Comparison of ENCODE assay signal across 27 cellular contexts in genomic region chr17:72397687-72398086, GRCh38.
DNase-seq lines count a peak whose midpoint lies in the region; ATAC-seq and TF ChIP-seq lines count a peak whose summit lies in the region.
"Had no signal": no experiment of that assay in that cellular context is flagged by ENCODE, and none has a peak within 500 bp of the region (broad histone marks: within the 10 kb centered on the region; RNA-seq: fewer than 3 reads in every experiment).

No MANE protein-coding gene starts in this region.

- H3K36me3 Mint-ChIP-seq in Calu3 (ENCODE audit: insufficient read depth, unreplicated experiment): peaks cover 76% of the 10 kb centered on the region
- H3K36me3 Mint-ChIP-seq: activated CD8-positive, alpha-beta memory T cell treated with anti-CD3 and anti-CD28 coated beads, Interleukin-2, amount 10 ng/mL, durations not matched to agents 7 days and 5 days; activated naive CD4-positive, alpha-beta T cell treated with anti-CD3 and anti-CD28 coated beads, Interleukin-2, amount 50 U/mL, for 24 hours; CD4-positive, alpha-beta memory T cell; memory B cell had no signal

- no peaks in the 10 kb centered on the region for H3K9me2 ChIP-seq in OCI-LY7 (ENCODE audit: insufficient read depth, low read length)

- H3K4me3 Mint-ChIP-seq in Calu3 (ENCODE audit: low read depth, unreplicated experiment): peak overlapping the region; percentile 14
- H3K4me3 Mint-ChIP-seq: activated CD4-positive, alpha-beta T cell treated with anti-CD3 and anti-CD28 coated beads, Interleukin-2, amount 10 ng/mL, durations not matched to agents 7 days and 5 days; activated CD8-positive, alpha-beta memory T cell treated with anti-CD3 and anti-CD28 coated beads, Interleukin-2, amount 10 ng/mL, durations not matched to agents 7 days and 5 days; activated naive CD4-positive, alpha-beta T cell treated with anti-CD3 and anti-CD28 coated beads, Interleukin-2, amount 50 U/mL, for 24 hours; activated T-cell treated with anti-CD3 and anti-CD28 coated beads, Interleukin-2, amount 50 U/mL, for 72 hours; CD4-positive, alpha-beta memory T cell; dendritic cell treated with granulocyte-macrophage colony-stimulating factor and Interleukin-4, amounts not matched to agents 40 ng/mL and 50 ng/mL, for 4 days; memory B cell had no signal

- CTCF ChIA-PET in Calu3 (lab: Charles Lee): no interaction called here
- CTCF ChIA-PET in OCI-LY7 (lab: Charles Lee; ENCODE audit: unreplicated experiment): no interaction called here

- peaks cover 62% of the 10 kb centered on the region for H3K4me1 Mint-ChIP-seq in Calu3 (ENCODE audit: low read depth, unreplicated experiment)
- H3K4me1 Mint-ChIP-seq: activated CD4-positive, alpha-beta T cell treated with anti-CD3 and anti-CD28 coated beads, Interleukin-2, amount 10 ng/mL, durations not matched to agents 7 days and 5 days; activated CD8-positive, alpha-beta memory T cell treated with anti-CD3 and anti-CD28 coated beads, Interleukin-2, amount 10 ng/mL, durations not matched to agents 7 days and 5 days; activated naive CD4-positive, alpha-beta T cell treated with anti-CD3 and anti-CD28 coated beads, Interleukin-2, amount 50 U/mL, for 24 hours; CD4-positive, alpha-beta memory T cell; memory B cell had no signal

- no peak overlapping the region for H2BK15ac ChIP-seq in mesenchymal stem cell (ENCODE audit: low read depth, poor library complexity, severe bottlenecking)

- H3K27ac Mint-ChIP-seq in Calu3 (ENCODE audit: unreplicated experiment): peak overlapping the region; percentile 85
- H3K27ac Mint-ChIP-seq: activated CD4-positive, alpha-beta T cell treated with anti-CD3 and anti-CD28 coated beads, Interleukin-2, amount 10 ng/mL, durations not matched to agents 7 days and 5 days; activated CD8-positive, alpha-beta memory T cell treated with anti-CD3 and anti-CD28 coated beads, Interleukin-2, amount 10 ng/mL, durations not matched to agents 7 days and 5 days; activated naive CD4-positive, alpha-beta T cell treated with anti-CD3 and anti-CD28 coated beads, Interleukin-2, amount 50 U/mL, for 24 hours; activated T-cell treated with anti-CD3 and anti-CD28 coated beads, Interleukin-2, amount 50 U/mL, for 72 hours; CD4-positive, alpha-beta memory T cell; dendritic cell treated with granulocyte-macrophage colony-stimulating factor and Interleukin-4, amounts not matched to agents 40 ng/mL and 50 ng/mL, for 4 days; memory B cell had no signal

- H3K14ac ChIP-seq in mesenchymal stem cell (ENCODE audit: low read length in 2 of 2): no peak overlapping the region

- no peak for TF ChIP-seq CTCF in Calu3 (IDR thresholded peaks at IDR 0.05; ENCODE audit: unreplicated experiment)
- no peak for TF ChIP-seq CTCF in astrocyte of the spinal cord (IDR thresholded peaks at IDR 0.05; ENCODE audit: low read depth, low read length)
- TF ChIP-seq CTCF in OCI-LY7 (conservative IDR thresholded peaks at IDR 0.05; ENCODE audit: low read length): no peak

- intact Hi-C loops in Calu3 (cut with micrococcal nuclease; ENCODE audit: unreplicated experiment) (no loop called here), OCI-LY7 (cut with micrococcal nuclease; ENCODE audit: unreplicated experiment) (no loop called here)

- no peak overlapping the region for H3K4me3 ChIP-seq in astrocyte of the spinal cord (ENCODE audit: low read depth, low read length)
- no peak overlapping the region for H3K4me3 ChIP-seq in mesenchymal stem cell (ENCODE audit: insufficient read depth in 1 of 2, low read depth in 1 of 2, low read length in 2 of 2)
- no peak overlapping the region for H3K4me3 ChIP-seq in OCI-LY7 (ENCODE audit: low read depth, low read length, poor library complexity, severe bottlenecking)
- H3K4me3 ChIP-seq: heart left ventricle, psoas muscle, tibial nerve had no signal

- H3K4me2 ChIP-seq in mesenchymal stem cell (ENCODE audit: low read length, poor library complexity, severe bottlenecking) (no peak overlapping the region), OCI-LY7 (ENCODE audit: low read length) (no peak overlapping the region)

- H3K79me2 ChIP-seq in OCI-LY7 (ENCODE audit: insufficient read depth, low read depth, low read length): no peaks in the 10 kb centered on the region

- no peaks in the 10 kb centered on the region for H4K20me1 ChIP-seq in OCI-LY7 (ENCODE audit: insufficient read depth, low read length)

- no peak overlapping the region for H3K9ac ChIP-seq in mesenchymal stem cell (ENCODE audit: low read length)

- no peak for ATAC-seq in HG03442 (IDR thresholded peaks at IDR 0.05; ENCODE audit: unreplicated experiment)
- ATAC-seq in GM18907 (IDR thresholded peaks at IDR 0.05; ENCODE audit: unreplicated experiment): no peak
- ATAC-seq: activated CD8-positive, alpha-beta memory T cell treated with anti-CD3 and anti-CD28 coated beads, Interleukin-2, amount 10 ng/mL, durations not matched to agents 7 days and 5 days; activated T-cell treated with anti-CD3 and anti-CD28 coated beads, Interleukin-2, amount 50 U/mL, for 72 hours; heart left ventricle; left cardiac atrium; psoas muscle had no signal

- H3K36me3 ChIP-seq in mesenchymal stem cell (ENCODE audit: control insufficient read depth in 1 of 2, insufficient read depth in 2 of 2, low read depth in 1 of 2, low read length in 2 of 2) (peaks cover 0 to 16% of the 10 kb centered on the region in 2 experiments), OCI-LY7 (ENCODE audit: insufficient read depth, low read length) (no peaks in the 10 kb centered on the region)
- H3K36me3 ChIP-seq: heart left ventricle, neutrophil had no signal

- H3K9me3 ChIP-seq in mesenchymal stem cell (ENCODE audit: control insufficient read depth, low read length): no peaks in the 10 kb centered on the region
- no peaks in the 10 kb centered on the region for H3K9me3 ChIP-seq in OCI-LY7 (ENCODE audit: low read length)
- H3K9me3 ChIP-seq: heart left ventricle, neutrophil, psoas muscle, tibial nerve had no signal

- no peak for DNase-seq in Calu3
- peak; percentile 59 for DNase-seq in HT1080 (ENCODE audit: low read depth)
- DNase-seq in astrocyte of the spinal cord (ENCODE audit: low read depth, low spot score): peak; percentile 43
- DNase-seq in mesenchymal stem cell: no peak
- no peak for DNase-seq in OCI-LY7 (ENCODE audit: low spot score)
- DNase-seq in DMS79 treated with DMSO at 0.1 percent for 48 hours (lab: John Stamatoyannopoulos, UW): no peak
- DNase-seq: activated CD4-positive, alpha-beta T cell treated with anti-CD3 and anti-CD28 coated beads, Interleukin-2, amount 10 ng/mL, durations not matched to agents 7 days and 5 days; activated CD8-positive, alpha-beta memory T cell treated with anti-CD3 and anti-CD28 coated beads, Interleukin-2, amount 10 ng/mL, durations not matched to agents 7 days and 5 days; activated T-cell treated with anti-CD3 and anti-CD28 coated beads, Interleukin-2, amount 50 U/mL, for 72 hours; aorta; CD4-positive, alpha-beta memory T cell; central memory CD4-positive, alpha-beta T cell; heart left ventricle; Karpas-422; left cardiac atrium; NCI-H1105; NCI-H1930; NCI-H69; psoas muscle; stimulated activated CD8-positive, alpha-beta memory T cell treated with anti-CD3 and anti-CD28 coated beads, Interleukin-4, amount 100 ng/mL, for 48 hours had no signal

- POLR2A ChIA-PET in OCI-LY7 (lab: Charles Lee): no interaction called here

- in situ Hi-C loops in astrocyte of the spinal cord (cut with HindIII; ENCODE audit: low sequenced_read_pairs): no loop called here

- no CpG with 5 or more reads among the region's 3 CpGs for WGBS in mesenchymal stem cell

- H3K4ac ChIP-seq in mesenchymal stem cell (ENCODE audit: low read depth in 1 of 2, low read length in 2 of 2): no peak overlapping the region

- H3K27me3 Mint-ChIP-seq in Calu3 (ENCODE audit: unreplicated experiment): no peaks in the 10 kb centered on the region
- H3K27me3 Mint-ChIP-seq: activated CD4-positive, alpha-beta T cell treated with anti-CD3 and anti-CD28 coated beads, Interleukin-2, amount 10 ng/mL, durations not matched to agents 7 days and 5 days; activated CD8-positive, alpha-beta memory T cell treated with anti-CD3 and anti-CD28 coated beads, Interleukin-2, amount 10 ng/mL, durations not matched to agents 7 days and 5 days; CD4-positive, alpha-beta memory T cell; dendritic cell treated with granulocyte-macrophage colony-stimulating factor and Interleukin-4, amounts not matched to agents 40 ng/mL and 50 ng/mL, for 4 days had no signal

- no peaks in the 10 kb centered on the region for H3K27me3 ChIP-seq in mesenchymal stem cell (ENCODE audit: control insufficient read depth in 1 of 2, insufficient read depth in 1 of 2, low read length in 2 of 2)
- H3K27me3 ChIP-seq: heart left ventricle, neutrophil, tibial nerve had no signal

- H3K4me1 ChIP-seq in mesenchymal stem cell (ENCODE audit: control insufficient read depth, insufficient read depth, low read depth, low read length) (peaks cover 19% of the 10 kb centered on the region), OCI-LY7 (ENCODE audit: insufficient read depth, low read length, poor library complexity, severe bottlenecking) (no peaks in the 10 kb centered on the region)
- H3K4me1 ChIP-seq: heart left ventricle, psoas muscle had no signal

- H4K91ac ChIP-seq in mesenchymal stem cell (ENCODE audit: low read length): no peak overlapping the region

- H3K79me1 ChIP-seq in mesenchymal stem cell (replicated peaks; ENCODE audit: low read length, poor library complexity, severe bottlenecking): peaks cover 29% of the 10 kb centered on the region

- BruUV-seq in Calu3 (replicated peaks; lab: Mats Ljungman, UMichigan) (no TSS peak), OCI-LY7 (replicated peaks; lab: Mats Ljungman, UMichigan) (no TSS peak)

- H4K8ac ChIP-seq in mesenchymal stem cell (ENCODE audit: low read length): no peak overlapping the region

- H2AK5ac ChIP-seq in mesenchymal stem cell (ENCODE audit: low read length, severe bottlenecking): no peak overlapping the region

- no peak overlapping the region for H2BK5ac ChIP-seq in mesenchymal stem cell (ENCODE audit: low read depth, low read length, poor library complexity, severe bottlenecking)

- H3K18ac ChIP-seq in mesenchymal stem cell (ENCODE audit: low read depth in 1 of 2, low read length in 2 of 2): no peak overlapping the region

- no peak overlapping the region for H2BK12ac ChIP-seq in mesenchymal stem cell (ENCODE audit: low read length in 2 of 2)

- no peak overlapping the region for H2AFZ ChIP-seq in mesenchymal stem cell (ENCODE audit: low read depth, low read length)
- H2AFZ ChIP-seq in OCI-LY7 (ENCODE audit: low read length): no peak overlapping the region

- peak overlapping the region; percentile 36 for H2BK120ac ChIP-seq in mesenchymal stem cell (ENCODE audit: low read depth, low read length)

- no peak overlapping the region for H3K23ac ChIP-seq in mesenchymal stem cell (ENCODE audit: low read length in 2 of 2)

- H3K9me3 Mint-ChIP-seq in Calu3 (ENCODE audit: low read depth, unreplicated experiment): peaks cover 4% of the 10 kb centered on the region
- H3K9me3 Mint-ChIP-seq: activated CD4-positive, alpha-beta T cell treated with anti-CD3 and anti-CD28 coated beads, Interleukin-2, amount 10 ng/mL, durations not matched to agents 7 days and 5 days; activated naive CD4-positive, alpha-beta T cell treated with anti-CD3 and anti-CD28 coated beads, Interleukin-2, amount 50 U/mL, for 24 hours; dendritic cell treated with granulocyte-macrophage colony-stimulating factor and Interleukin-4, amounts not matched to agents 40 ng/mL and 50 ng/mL, for 4 days; memory B cell had no signal

- no peak overlapping the region for H3K27ac ChIP-seq in mesenchymal stem cell (ENCODE audit: low read length, poor library complexity, severe bottlenecking)
- no peak overlapping the region for H3K27ac ChIP-seq in OCI-LY7 (ENCODE audit: low read depth, low read length, poor library complexity, severe bottlenecking)
- H3K27ac ChIP-seq: heart left ventricle, neutrophil, psoas muscle, tibial nerve had no signal

Comparison
In these comparisons a context has a peak if more than half of its experiments do, and no peak if none do; other contexts are left out.
1. DNase-seq: peak in HT1080 (single experiment) and astrocyte of the spinal cord (single experiment); none in Calu3 (single experiment), mesenchymal stem cell (single experiment), OCI-LY7 (single experiment) and DMS79 treated with DMSO at 0.1 percent for 48 hours (single experiment).